In genomic region chr1:41611932-41612450, GRCh38 we compare ENCODE assay signal across 17 cellular contexts.
DNase-seq lines count a peak whose midpoint lies in the region; ATAC-seq, FAIRE-seq and TF ChIP-seq lines count a peak whose summit lies in the region.
"Had no signal": no experiment of that assay in that cellular context is flagged by ENCODE, and none has a peak within 500 bp of the region (broad histone marks: within the 10 kb centered on the region; RNA-seq: fewer than 3 reads in every experiment).

No MANE protein-coding gene starts in this region.

- H3K27ac Mint-ChIP-seq in activated T-cell treated with anti-CD3 and anti-CD28 coated beads, Interleukin-2, amount 50 U/mL, for 24 hours, result peak overlapping the region; percentile 54
- no peak overlapping the region for H3K27ac Mint-ChIP-seq in activated T-cell treated with anti-CD3 and anti-CD28 coated beads, Interleukin-2, amount 50 U/mL, for 72 hours
- H3K27ac Mint-ChIP-seq in activated T-helper 2 cell treated with anti-CD3 and anti-CD28 coated beads, Interferon-gamma antibody, Interleukin-2, Interleukin-4, amounts not matched to agents 10 μg/mL and 5 μg/mL and 100 μg/mL, durations not matched to agents 14 hours and 24 hours and 36 hours, result peak overlapping the region; percentile 38
- no peak overlapping the region for H3K27ac Mint-ChIP-seq in osteocyte (ENCODE audit: unreplicated experiment)
- H3K27ac Mint-ChIP-seq: CD14-positive monocyte had no signal

- intact Hi-C loops in activated T-helper 2 cell treated with anti-CD3 and anti-CD28 coated beads, Interferon-gamma antibody, Interleukin-2, Interleukin-4, amounts not matched to agents 10 μg/mL and 5 μg/mL and 100 μg/mL, durations not matched to agents 14 hours and 24 hours and 36 hours (cut with micrococcal nuclease), result no loop called here

- H3K27me3 Mint-ChIP-seq in activated T-cell treated with anti-CD3 and anti-CD28 coated beads, Interleukin-2, amount 50 U/mL, for 24 hours, result no peaks in the 10 kb centered on the region
- no peaks in the 10 kb centered on the region for H3K27me3 Mint-ChIP-seq in activated T-cell treated with anti-CD3 and anti-CD28 coated beads, Interleukin-2, amount 50 U/mL, for 72 hours (ENCODE audit: low read depth)
- H3K27me3 Mint-ChIP-seq in activated T-helper 2 cell treated with anti-CD3 and anti-CD28 coated beads, Interferon-gamma antibody, Interleukin-2, Interleukin-4, amounts not matched to agents 10 μg/mL and 5 μg/mL and 100 μg/mL, durations not matched to agents 14 hours and 24 hours and 36 hours (ENCODE audit: low read depth), result no peaks in the 10 kb centered on the region
- no peaks in the 10 kb centered on the region for H3K27me3 Mint-ChIP-seq in osteocyte (ENCODE audit: unreplicated experiment)

- no peaks in the 10 kb centered on the region for H3K9me3 Mint-ChIP-seq in activated T-cell treated with anti-CD3 and anti-CD28 coated beads, Interleukin-2, amount 50 U/mL, for 24 hours
- H3K9me3 Mint-ChIP-seq in activated T-cell treated with anti-CD3 and anti-CD28 coated beads, Interleukin-2, amount 50 U/mL, for 72 hours, result peaks cover 0 to 2% of the 10 kb centered on the region in 2 donors
- H3K9me3 Mint-ChIP-seq in activated T-helper 2 cell treated with anti-CD3 and anti-CD28 coated beads, Interferon-gamma antibody, Interleukin-2, Interleukin-4, amounts not matched to agents 10 μg/mL and 5 μg/mL and 100 μg/mL, durations not matched to agents 14 hours and 24 hours and 36 hours, result peaks cover 8% of the 10 kb centered on the region
- H3K9me3 Mint-ChIP-seq in osteocyte (ENCODE audit: unreplicated experiment), result no peaks in the 10 kb centered on the region

- no peak for TF ChIP-seq POLR2A in GM12891 (IDR thresholded peaks at IDR 0.05; ENCODE audit: low read depth, low read length)

- no peak for ATAC-seq in activated T-cell treated with anti-CD3 and anti-CD28 coated beads, Interleukin-2, amount 50 U/mL, for 72 hours (replicated peaks in 1 of 2)
- ATAC-seq in HG03045 (IDR thresholded peaks at IDR 0.05; ENCODE audit: unreplicated experiment), result no peak
- ATAC-seq: Panc1 had no signal

- H3K4me1 Mint-ChIP-seq in activated T-cell treated with anti-CD3 and anti-CD28 coated beads, Interleukin-2, amount 50 U/mL, for 24 hours (ENCODE audit: low read depth), result peaks cover 46% of the 10 kb centered on the region
- peaks cover 33% of the 10 kb centered on the region for H3K4me1 Mint-ChIP-seq in activated T-cell treated with anti-CD3 and anti-CD28 coated beads, Interleukin-2, amount 50 U/mL, for 72 hours (ENCODE audit: low read depth)
- peaks cover 38% of the 10 kb centered on the region for H3K4me1 Mint-ChIP-seq in activated T-helper 2 cell treated with anti-CD3 and anti-CD28 coated beads, Interferon-gamma antibody, Interleukin-2, Interleukin-4, amounts not matched to agents 10 μg/mL and 5 μg/mL and 100 μg/mL, durations not matched to agents 14 hours and 24 hours and 36 hours (ENCODE audit: low read depth)
- no peaks in the 10 kb centered on the region for H3K4me1 Mint-ChIP-seq in osteocyte (ENCODE audit: unreplicated experiment)

- no peak for TF ChIP-seq CTCF in osteocyte (IDR thresholded peaks at IDR 0.05)

- H3K36me3 Mint-ChIP-seq in activated T-cell treated with anti-CD3 and anti-CD28 coated beads, Interleukin-2, amount 50 U/mL, for 24 hours (ENCODE audit: low read depth), result peaks cover 95% of the 10 kb centered on the region
- H3K36me3 Mint-ChIP-seq in activated T-cell treated with anti-CD3 and anti-CD28 coated beads, Interleukin-2, amount 50 U/mL, for 72 hours (ENCODE audit: insufficient read depth in 2 of 2), result peaks cover 0 to 21% of the 10 kb centered on the region in 2 donors
- peaks cover 60% of the 10 kb centered on the region for H3K36me3 Mint-ChIP-seq in activated T-helper 2 cell treated with anti-CD3 and anti-CD28 coated beads, Interferon-gamma antibody, Interleukin-2, Interleukin-4, amounts not matched to agents 10 μg/mL and 5 μg/mL and 100 μg/mL, durations not matched to agents 14 hours and 24 hours and 36 hours (ENCODE audit: low read depth)
- peaks cover 2% of the 10 kb centered on the region for H3K36me3 Mint-ChIP-seq in osteocyte (ENCODE audit: unreplicated experiment)

- H3K4me3 Mint-ChIP-seq in activated T-cell treated with anti-CD3 and anti-CD28 coated beads, Interleukin-2, amount 50 U/mL, for 24 hours, result no peak overlapping the region
- no peak overlapping the region for H3K4me3 Mint-ChIP-seq in activated T-cell treated with anti-CD3 and anti-CD28 coated beads, Interleukin-2, amount 50 U/mL, for 72 hours
- no peak overlapping the region for H3K4me3 Mint-ChIP-seq in activated T-helper 2 cell treated with anti-CD3 and anti-CD28 coated beads, Interferon-gamma antibody, Interleukin-2, Interleukin-4, amounts not matched to agents 10 μg/mL and 5 μg/mL and 100 μg/mL, durations not matched to agents 14 hours and 24 hours and 36 hours (ENCODE audit: low read depth)
- H3K4me3 Mint-ChIP-seq in osteocyte (ENCODE audit: unreplicated experiment), result no peak overlapping the region
- H3K4me3 Mint-ChIP-seq: CD14-positive monocyte had no signal

- peak; percentile 17 for DNase-seq in activated T-cell treated with anti-CD3 and anti-CD28 coated beads, Interleukin-2, amount 50 U/mL, for 24 hours
- DNase-seq in activated T-cell treated with anti-CD3 and anti-CD28 coated beads, Interleukin-2, amount 50 U/mL, for 72 hours, result no peak
- DNase-seq in GM12891 (ENCODE audit: insufficient read length, low spot score) (no peak), osteocyte (ENCODE audit: extremely low spot score, unreplicated experiment) (peak; percentile 51), NOMO-1 treated with DMSO at 0.1 percent for 48 hours (lab: John Stamatoyannopoulos, UW; ENCODE audit: unreplicated experiment) (no peak), NK-92 (lab: John Stamatoyannopoulos, UW; ENCODE audit: unreplicated experiment) (no peak)
- no peak for DNase-seq in activated T-helper 2 cell treated with anti-CD3 and anti-CD28 coated beads, Interferon-gamma antibody, Interleukin-2, Interleukin-4, amounts not matched to agents 10 μg/mL and 5 μg/mL and 100 μg/mL, durations not matched to agents 14 hours and 24 hours and 36 hours (ENCODE audit: low spot score)
- DNase-seq: COR-L47, DMS153, NCI-H1092 treated with DMSO at 0.1 percent for 48 hours, NCI-H1694, NCI-H2107, NCI-H226 had no signal

- peak; percentile 20 for FAIRE-seq in GM12891 (lab: Jason Lieb, UNC)
- FAIRE-seq: A204.1 had no signal

TF ChIP-seq in GM12891, 5 proteins besides CTCF, POLR2A, EP300 and RAD21:
- TF ChIP-seq POU2F2 (IDR thresholded peaks at IDR 0.05; ENCODE audit: low read depth, low read length) (no peak), SPI1 (IDR thresholded peaks at IDR 0.05; ENCODE audit: low read depth, low read length) (no peak), PAX5 (IDR thresholded peaks at IDR 0.05; ENCODE audit: insufficient read depth, low read length, severe bottlenecking) (no peak), TAF1 (IDR thresholded peaks at IDR 0.05; ENCODE audit: low read depth, low read length) (no peak), POLR2AphosphoS5 (IDR thresholded peaks at IDR 0.05; ENCODE audit: low read depth, low read length) (no peak)

Comparison
In these comparisons a context has a peak if more than half of its experiments do, and no peak if none do; other contexts are left out.
1. DNase-seq: peak in activated T-cell treated with anti-CD3 and anti-CD28 coated beads, Interleukin-2, amount 50 U/mL, for 24 hours (single experiment) and osteocyte (single experiment); none in activated T-cell treated with anti-CD3 and anti-CD28 coated beads, Interleukin-2, amount 50 U/mL, for 72 hours (0 of 2), GM12891 (single experiment), activated T-helper 2 cell treated with anti-CD3 and anti-CD28 coated beads, Interferon-gamma antibody, Interleukin-2, Interleukin-4, amounts not matched to agents 10 μg/mL and 5 μg/mL and 100 μg/mL, durations not matched to agents 14 hours and 24 hours and 36 hours (single experiment), NOMO-1 treated with DMSO at 0.1 percent for 48 hours (single experiment) and NK-92 (single experiment).
2. H3K27ac Mint-ChIP-seq: peak in activated T-cell treated with anti-CD3 and anti-CD28 coated beads, Interleukin-2, amount 50 U/mL, for 24 hours (single experiment) and activated T-helper 2 cell treated with anti-CD3 and anti-CD28 coated beads, Interferon-gamma antibody, Interleukin-2, Interleukin-4, amounts not matched to agents 10 μg/mL and 5 μg/mL and 100 μg/mL, durations not matched to agents 14 hours and 24 hours and 36 hours (single experiment); none in activated T-cell treated with anti-CD3 and anti-CD28 coated beads, Interleukin-2, amount 50 U/mL, for 72 hours (single experiment) and osteocyte (single experiment).